7 cellular contexts compared by ENCODE assay signal in genomic region chr10:133688441-133688912, GRCh38.
DNase-seq lines count a peak whose midpoint lies in the region; ATAC-seq and TF ChIP-seq lines count a peak whose summit lies in the region.
"Not testable (repeated sequence)": the region's sequence is repeated elsewhere in the genome, so short reads cannot be mapped to it uniquely, and the experiment has no call there.

No MANE protein-coding gene starts in this region.

- DNase-seq in activated CD8-positive, alpha-beta T cell treated with anti-CD3 and anti-CD28 coated beads for 36 hours; Right ventricle myocardium superior; omental fat pad (ENCODE audit: low spot score): not testable (repeated sequence)

- not testable (repeated sequence) for H3K27me3 Mint-ChIP-seq in activated CD8-positive, alpha-beta T cell treated with anti-CD3 and anti-CD28 coated beads for 36 hours

- TF ChIP-seq CTCF in activated CD8-positive, alpha-beta T cell treated with anti-CD3 and anti-CD28 coated beads for 36 hours (IDR thresholded peaks at IDR 0.05); omental fat pad (IDR thresholded peaks at IDR 0.05): not testable (repeated sequence)

- ATAC-seq in GM19324 (IDR thresholded peaks at IDR 0.05; ENCODE audit: low FRiP score, unreplicated experiment) (peak; percentile 27), GM21737 (IDR thresholded peaks at IDR 0.05; ENCODE audit: unreplicated experiment) (peak; percentile 28), HG02938 (IDR thresholded peaks at IDR 0.05; ENCODE audit: unreplicated experiment) (peak; percentile 21), HG03432 (IDR thresholded peaks at IDR 0.05; ENCODE audit: unreplicated experiment) (peak; percentile 25), Right ventricle myocardium superior (ENCODE audit: poor library complexity) (peak; percentile 66), omental fat pad (ENCODE audit: low FRiP score) (peak; percentile 63)
- peak; percentile 13 for ATAC-seq in activated CD8-positive, alpha-beta T cell treated with anti-CD3 and anti-CD28 coated beads for 36 hours

- POLR2A ChIA-PET in activated CD8-positive, alpha-beta T cell treated with anti-CD3 and anti-CD28 coated beads for 36 hours (lab: Charles Lee), result not testable (repeated sequence)

- not testable (repeated sequence) for H3K4me3 Mint-ChIP-seq in activated CD8-positive, alpha-beta T cell treated with anti-CD3 and anti-CD28 coated beads for 36 hours

- not testable (repeated sequence) for H3K36me3 Mint-ChIP-seq in activated CD8-positive, alpha-beta T cell treated with anti-CD3 and anti-CD28 coated beads for 36 hours (ENCODE audit: low read depth)

- intact Hi-C loops in activated CD8-positive, alpha-beta T cell treated with anti-CD3 and anti-CD28 coated beads for 36 hours (cut with micrococcal nuclease); Right ventricle myocardium superior (cut with DNase I): not testable (repeated sequence)

- CTCF ChIA-PET in activated CD8-positive, alpha-beta T cell treated with anti-CD3 and anti-CD28 coated beads for 36 hours (lab: Charles Lee), result not testable (repeated sequence)

- not testable (repeated sequence) for H3K4me1 Mint-ChIP-seq in activated CD8-positive, alpha-beta T cell treated with anti-CD3 and anti-CD28 coated beads for 36 hours (ENCODE audit: low read depth)

- H3K9me3 Mint-ChIP-seq in activated CD8-positive, alpha-beta T cell treated with anti-CD3 and anti-CD28 coated beads for 36 hours, result not testable (repeated sequence)

- H3K27ac Mint-ChIP-seq in activated CD8-positive, alpha-beta T cell treated with anti-CD3 and anti-CD28 coated beads for 36 hours, result not testable (repeated sequence)

Comparison
In these comparisons a context has a peak if more than half of its experiments do, and no peak if none do; other contexts are left out.
1. ATAC-seq: peak in every context shown above with its lines; median percentile 66 in Right ventricle myocardium superior; 63 in omental fat pad; 28 in GM21737; 27 in GM19324; 25 in HG03432; 21 in HG02938; 13 in activated CD8-positive, alpha-beta T cell treated with anti-CD3 and anti-CD28 coated beads for 36 hours.